In the genomic region with DNA sequence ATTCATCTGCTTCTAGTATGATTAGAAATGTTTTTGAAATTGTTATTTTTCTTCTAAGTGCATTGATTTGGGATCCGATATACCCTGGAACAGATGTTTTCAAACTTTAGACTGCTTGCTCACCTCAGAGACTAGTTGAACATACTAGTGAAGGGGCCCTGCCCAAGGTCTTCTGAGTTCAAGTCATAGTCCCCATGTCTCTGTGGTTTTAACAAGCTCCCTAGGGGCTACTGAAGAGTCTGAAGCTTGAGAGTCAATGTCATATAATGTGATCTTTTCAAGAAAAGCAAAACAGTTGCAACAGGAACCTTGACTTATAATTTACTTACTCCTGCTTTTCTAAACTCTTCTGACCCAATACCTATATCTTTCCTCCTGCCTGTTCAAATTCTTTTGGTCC, we compare ENCODE assay signal across 11 cellular contexts. TPM values are rescaled to one million over a fixed set of nuclear protein-coding genes. Genes with fewer than 3 reads are reported as not detected.
DNase-seq lines count a peak whose midpoint lies in the region; ATAC-seq and TF ChIP-seq lines count a peak whose summit lies in the region.
"Had no signal": no experiment of that assay in that cellular context is flagged by ENCODE, and none has a peak within 500 bp of the region (broad histone marks: within the 10 kb centered on the region; RNA-seq: fewer than 3 reads in every experiment).

No MANE protein-coding gene starts in this region.

- H3K4me3 ChIP-seq in stomach (no peak overlapping the region), mucosa of descending colon (no peak overlapping the region)
- H3K4me3 ChIP-seq: testis had no signal

- TF ChIP-seq POLR2A in stomach (IDR thresholded peaks at IDR 0.05) = no peak

- ATAC-seq in GM21737 (IDR thresholded peaks at IDR 0.05; ENCODE audit: unreplicated experiment) = peak; percentile 83
- ATAC-seq in HG03432 (IDR thresholded peaks at IDR 0.05; ENCODE audit: unreplicated experiment) = peak; percentile 97
- peak; percentile 36 for ATAC-seq in stimulated activated effector memory CD8-positive, alpha-beta T cell treated with anti-CD3 and anti-CD28 coated beads, Interleukin-12 subunit alpha, Interleukin-12 subunit beta, amount 100 ng/mL, for 72 hours
- ATAC-seq in mucosa of descending colon = no peak

- intact Hi-C loops in stomach (cut with DNase I; ENCODE audit: low total_unique reads) = no loop called here
- intact Hi-C loops in mucosa of descending colon (cut with DNase I, micrococcal nuclease) = no loop called here

- H3K27me3 Mint-ChIP-seq in activated T-cell treated with anti-CD3 and anti-CD28 coated beads, Interleukin-2, amount 50 U/mL, for 24 hours = no peaks in the 10 kb centered on the region

- no peak for DNase-seq in activated T-cell treated with anti-CD3 and anti-CD28 coated beads, Interleukin-2, amount 50 U/mL, for 24 hours
- no peak for DNase-seq in activated T-cell treated with anti-CD3 and anti-CD28 coated beads, Interleukin-2, amount 50 U/mL, for 1 hour
- DNase-seq in stimulated activated effector memory CD8-positive, alpha-beta T cell treated with anti-CD3 and anti-CD28 coated beads, Interleukin-12 subunit alpha, Interleukin-12 subunit beta, amount 100 ng/mL, for 72 hours (ENCODE audit: low spot score in 2 of 2) = no peak
- DNase-seq in SKM-1 treated with dmso at 0.1 percent for 144 hours (lab: John Stamatoyannopoulos, UW; ENCODE audit: unreplicated experiment) (no peak), stomach (no peak), mucosa of descending colon (no peak)
- DNase-seq: GOT3, IMR-90, testis had no signal

- TF ChIP-seq EP300 in stomach (IDR thresholded peaks at IDR 0.05) = no peak

- H3K36me3 ChIP-seq in stomach (no peaks in the 10 kb centered on the region), mucosa of descending colon (ENCODE audit: low read depth) (no peaks in the 10 kb centered on the region)

- TF ChIP-seq CTCF in stomach (IDR thresholded peaks at IDR 0.05) (no peak), mucosa of descending colon (IDR thresholded peaks at IDR 0.05) (no peak)

- H3K27me3 ChIP-seq in stomach = no peaks in the 10 kb centered on the region
- H3K27me3 ChIP-seq: testis had no signal

- peak overlapping the region; percentile 34 for H3K27ac Mint-ChIP-seq in activated T-cell treated with anti-CD3 and anti-CD28 coated beads, Interleukin-2, amount 50 U/mL, for 24 hours
- no peak overlapping the region for H3K27ac Mint-ChIP-seq in stimulated activated effector memory CD8-positive, alpha-beta T cell treated with anti-CD3 and anti-CD28 coated beads, Interleukin-12 subunit alpha, Interleukin-12 subunit beta, amount 100 ng/mL, for 72 hours

- no peaks in the 10 kb centered on the region for H3K36me3 Mint-ChIP-seq in activated T-cell treated with anti-CD3 and anti-CD28 coated beads, Interleukin-2, amount 50 U/mL, for 24 hours (ENCODE audit: low read depth)
- no peaks in the 10 kb centered on the region for H3K36me3 Mint-ChIP-seq in stimulated activated effector memory CD8-positive, alpha-beta T cell treated with anti-CD3 and anti-CD28 coated beads, Interleukin-12 subunit alpha, Interleukin-12 subunit beta, amount 100 ng/mL, for 72 hours

- no peaks in the 10 kb centered on the region for H3K4me1 ChIP-seq in stomach
- H3K4me1 ChIP-seq in mucosa of descending colon (ENCODE audit: low read depth) = peaks cover 3% of the 10 kb centered on the region
- H3K4me1 ChIP-seq: testis had no signal

- H3K4me3 Mint-ChIP-seq in activated T-cell treated with anti-CD3 and anti-CD28 coated beads, Interleukin-2, amount 50 U/mL, for 24 hours = no peak overlapping the region
- no peak overlapping the region for H3K4me3 Mint-ChIP-seq in stimulated activated effector memory CD8-positive, alpha-beta T cell treated with anti-CD3 and anti-CD28 coated beads, Interleukin-12 subunit alpha, Interleukin-12 subunit beta, amount 100 ng/mL, for 72 hours

- H3K9me3 Mint-ChIP-seq in activated T-cell treated with anti-CD3 and anti-CD28 coated beads, Interleukin-2, amount 50 U/mL, for 24 hours = no peaks in the 10 kb centered on the region
- H3K9me3 Mint-ChIP-seq in stimulated activated effector memory CD8-positive, alpha-beta T cell treated with anti-CD3 and anti-CD28 coated beads, Interleukin-12 subunit alpha, Interleukin-12 subunit beta, amount 100 ng/mL, for 72 hours = no peaks in the 10 kb centered on the region

- WGBS in stomach, 5 donors = 35 to 72% (median 57%) methylated on average over 1 of the region's 1 CpG

- peaks cover 22% of the 10 kb centered on the region for H3K4me1 Mint-ChIP-seq in activated T-cell treated with anti-CD3 and anti-CD28 coated beads, Interleukin-2, amount 50 U/mL, for 24 hours (ENCODE audit: low read depth)
- H3K4me1 Mint-ChIP-seq in stimulated activated effector memory CD8-positive, alpha-beta T cell treated with anti-CD3 and anti-CD28 coated beads, Interleukin-12 subunit alpha, Interleukin-12 subunit beta, amount 100 ng/mL, for 72 hours = no peaks in the 10 kb centered on the region

- H3K27ac ChIP-seq in stomach = peak overlapping the region in 1 of 5 donors; percentile 30
- H3K27ac ChIP-seq: testis had no signal

- H3K9me3 ChIP-seq in stomach (no peaks in the 10 kb centered on the region), mucosa of descending colon (no peaks in the 10 kb centered on the region)
- H3K9me3 ChIP-seq: testis had no signal

RNA-seq across cellular contexts. Expression of a gene that starts 7.5 kb away (rescaled TPM):
- total RNA-seq in stomach = 10 to 100 TPM in 4 of 5 donors, 1 to 10 TPM in 1; 6.1 to 47.4 (median 17.9) TPM
- 10 to 100 TPM; 38.8 to 65.7 (median 63.7) TPM for polyA plus RNA-seq in stomach
- total RNA-seq in mucosa of descending colon = 10 to 100 TPM; 65.5 to 92.2 (median 81.3) TPM

RNA-seq across cellular contexts. Expression of a gene that starts 18.0 kb away (rescaled TPM):
- 10 to 100 TPM in 3 of 5 donors, 1 to 10 TPM in 2; 3.5 to 90.1 (median 13.5) TPM for total RNA-seq in stomach
- polyA plus RNA-seq in stomach = 10 to 100 TPM; 27.8 to 44.8 (median 34.5) TPM
- 10 to 100 TPM; 51.3 to 62.4 (median 61.5) TPM for total RNA-seq in mucosa of descending colon
